27 cellular contexts compared by ENCODE assay signal in genomic region chr2:226488034-226488433, GRCh38.
A peak's percentile ranks its signal among the peaks of the same experiment; 100 is the strongest.
DNase-seq lines count a peak whose midpoint lies in the region; ATAC-seq lines count a peak whose summit lies in the region.
"Had no signal": no experiment of that assay in that cellular context is flagged by ENCODE, and none has a peak within 500 bp of the region (broad histone marks: within the 10 kb centered on the region; RNA-seq: fewer than 3 reads in every experiment).

No MANE protein-coding gene starts in this region.

- peak; percentile 28 to 34 for ATAC-seq in activated CD4-positive, CD25-positive, alpha-beta regulatory T cell treated with anti-CD3 and anti-CD28 coated beads, Interleukin-2, amount 50 U/mL, for 24 hours
- ATAC-seq in GM18868 (IDR thresholded peaks at IDR 0.05; ENCODE audit: unreplicated experiment) (peak; percentile 66), HG03378 (IDR thresholded peaks at IDR 0.05; ENCODE audit: unreplicated experiment) (peak; percentile 65), GM19452 (IDR thresholded peaks at IDR 0.05; ENCODE audit: unreplicated experiment) (no peak), HG02981 (IDR thresholded peaks at IDR 0.05; ENCODE audit: unreplicated experiment) (no peak)
- ATAC-seq in stimulated activated naive CD8-positive, alpha-beta T cell treated with anti-CD3 and anti-CD28 coated beads, Interleukin-15, Interleukin-2, amounts not matched to agents 100 U/mL and 50 U/mL, for 24 hours, result peak; percentile 39
- ATAC-seq: naive thymus-derived CD4-positive, alpha-beta T cell; right lobe of liver had no signal

- no peak for DNase-seq in activated CD4-positive, CD25-positive, alpha-beta regulatory T cell (lab: John Stamatoyannopoulos, UW)
- no peak for DNase-seq in stimulated activated naive CD8-positive, alpha-beta T cell treated with anti-CD3 and anti-CD28 coated beads, Interleukin-15, Interleukin-2, amounts not matched to agents 100 U/mL and 50 U/mL, for 24 hours
- no peak for DNase-seq in DMS114 treated with DMSO at 0.1 percent for 48 hours (lab: John Stamatoyannopoulos, UW; ENCODE audit: unreplicated experiment)
- DNase-seq: activated CD4-positive, alpha-beta T cell treated with anti-CD3 and anti-CD28 coated beads, Interleukin-2, amount 10 ng/mL, durations not matched to agents 24 days and 14 days; activated gamma-delta T cell treated with Interleukin-2 at 50 U/mL for 16 hours; activated T-cell treated with anti-CD3 and anti-CD28 coated beads, Interleukin-2, amount 50 U/mL, for 24 hours; C1 segment of cervical spinal cord; central memory CD4-positive, alpha-beta T cell; DMS53; erythroblast; hypothalamus; KBM-7; MG63; naive thymus-derived CD4-positive, alpha-beta T cell; NCI-H1105; NCI-H187 treated with DMSO at 0.1 percent for 48 hours; NCI-H2171; NCI-H82; right lobe of liver; SIG-M5; spleen; transverse colon had no signal

Comparison
In these comparisons a context has a peak if more than half of its experiments do, and no peak if none do; other contexts are left out.
1. ATAC-seq: peak in activated CD4-positive, CD25-positive, alpha-beta regulatory T cell treated with anti-CD3 and anti-CD28 coated beads, Interleukin-2, amount 50 U/mL, for 24 hours (2 of 2), GM18868 (single experiment), HG03378 (single experiment) and stimulated activated naive CD8-positive, alpha-beta T cell treated with anti-CD3 and anti-CD28 coated beads, Interleukin-15, Interleukin-2, amounts not matched to agents 100 U/mL and 50 U/mL, for 24 hours (single experiment); none in GM19452 (single experiment) and HG02981 (single experiment).